Comparison of ENCODE assay signal across 17 cellular contexts in genomic region chr19:15584095-15584494, GRCh38. TPM values are rescaled to one million over a fixed set of nuclear protein-coding genes. Genes with fewer than 3 reads are reported as not detected.
A peak's percentile ranks its signal among the peaks of the same experiment; 100 is the strongest.
DNase-seq lines count a peak whose midpoint lies in the region; ATAC-seq and TF ChIP-seq lines count a peak whose summit lies in the region.
"Had no signal": no experiment of that assay in that cellular context is flagged by ENCODE, and none has a peak within 500 bp of the region (broad histone marks: within the 10 kb centered on the region; RNA-seq: fewer than 3 reads in every experiment).

No MANE protein-coding gene starts in this region.

- no peaks in the 10 kb centered on the region for H3K4me1 Mint-ChIP-seq in T-helper 2 cell treated with Interferon-gamma antibody and Interleukin-4, amounts not matched to agents 5 μg/mL and 100 μg/mL, for 36 hours (ENCODE audit: low read depth)
- H3K4me1 Mint-ChIP-seq in Calu3 (ENCODE audit: low read depth, unreplicated experiment): no peaks in the 10 kb centered on the region
- H3K4me1 Mint-ChIP-seq in activated CD8-positive, alpha-beta T cell treated with anti-CD3 and anti-CD28 coated beads, Interleukin-2, amount 10 ng/mL, durations not matched to agents 7 days and 5 days (ENCODE audit: low read depth): peaks cover 6% of the 10 kb centered on the region
- H3K4me1 Mint-ChIP-seq: activated naive CD4-positive, alpha-beta T cell treated with anti-CD3 and anti-CD28 coated beads, Interleukin-2, amount 50 U/mL, for 24 hours; neural progenitor cell had no signal

- ATAC-seq in activated CD8-positive, alpha-beta T cell treated with anti-CD3 and anti-CD28 coated beads, Interleukin-2, amount 10 ng/mL, durations not matched to agents 7 days and 5 days: no peak

- peaks cover 4% of the 10 kb centered on the region for H3K27me3 Mint-ChIP-seq in T-helper 2 cell treated with Interferon-gamma antibody and Interleukin-4, amounts not matched to agents 5 μg/mL and 100 μg/mL, for 36 hours (ENCODE audit: low read depth)
- peaks cover 34% of the 10 kb centered on the region for H3K27me3 Mint-ChIP-seq in Calu3 (ENCODE audit: unreplicated experiment)
- H3K27me3 Mint-ChIP-seq in activated CD8-positive, alpha-beta T cell treated with anti-CD3 and anti-CD28 coated beads, Interleukin-2, amount 10 ng/mL, durations not matched to agents 7 days and 5 days (ENCODE audit: low read depth): peaks cover 17% of the 10 kb centered on the region

- POLR2A ChIA-PET in activated CD8-positive, alpha-beta T cell treated with anti-CD3 and anti-CD28 coated beads, Interleukin-2, amount 10 ng/mL, durations not matched to agents 7 days and 5 days (lab: Charles Lee): no interaction called here

- DNase-seq in T-helper 2 cell treated with Interferon-gamma antibody and Interleukin-4, amounts not matched to agents 5 μg/mL and 100 μg/mL, for 36 hours (ENCODE audit: low spot score): no peak
- DNase-seq in T-helper 2 cell: no peak
- DNase-seq in Calu3: no peak
- DNase-seq in activated CD8-positive, alpha-beta T cell treated with anti-CD3 and anti-CD28 coated beads, Interleukin-2, amount 10 ng/mL, durations not matched to agents 7 days and 5 days: no peak
- peak; percentile 64 for DNase-seq in mesenteric fat pad (ENCODE audit: low spot score)
- no peak for DNase-seq in cortex of kidney (lab: John Stamatoyannopoulos, UW)
- DNase-seq in DMS79 (lab: John Stamatoyannopoulos, UW): no peak
- DNase-seq in NCI-H146 (lab: John Stamatoyannopoulos, UW): no peak
- DNase-seq: esophagus squamous epithelium had no signal

- no peaks in the 10 kb centered on the region for H3K36me3 Mint-ChIP-seq in T-helper 2 cell treated with Interferon-gamma antibody and Interleukin-4, amounts not matched to agents 5 μg/mL and 100 μg/mL, for 36 hours (ENCODE audit: low read depth)
- H3K36me3 Mint-ChIP-seq in Calu3 (ENCODE audit: insufficient read depth, unreplicated experiment): peaks cover 5% of the 10 kb centered on the region
- no peaks in the 10 kb centered on the region for H3K36me3 Mint-ChIP-seq in activated CD8-positive, alpha-beta T cell treated with anti-CD3 and anti-CD28 coated beads, Interleukin-2, amount 10 ng/mL, durations not matched to agents 7 days and 5 days (ENCODE audit: low read depth)
- H3K36me3 Mint-ChIP-seq: activated naive CD4-positive, alpha-beta T cell treated with anti-CD3 and anti-CD28 coated beads, Interleukin-2, amount 50 U/mL, for 24 hours; IgD-negative memory B cell; neural progenitor cell had no signal

- no peak overlapping the region for H3K27ac Mint-ChIP-seq in T-helper 2 cell treated with Interferon-gamma antibody and Interleukin-4, amounts not matched to agents 5 μg/mL and 100 μg/mL, for 36 hours
- H3K27ac Mint-ChIP-seq in Calu3 (ENCODE audit: unreplicated experiment): no peak overlapping the region
- no peak overlapping the region for H3K27ac Mint-ChIP-seq in activated CD8-positive, alpha-beta T cell treated with anti-CD3 and anti-CD28 coated beads, Interleukin-2, amount 10 ng/mL, durations not matched to agents 7 days and 5 days
- H3K27ac Mint-ChIP-seq: activated CD4-positive, alpha-beta T cell treated with anti-CD3 and anti-CD28 coated beads, Interleukin-2, amount 10 ng/mL, durations not matched to agents 24 days and 14 days; activated naive CD4-positive, alpha-beta T cell treated with anti-CD3 and anti-CD28 coated beads, Interleukin-2, amount 50 U/mL, for 24 hours; IgD-negative memory B cell; neural progenitor cell had no signal

- peak overlapping the region; percentile 46 for H3K4me3 Mint-ChIP-seq in T-helper 2 cell treated with Interferon-gamma antibody and Interleukin-4, amounts not matched to agents 5 μg/mL and 100 μg/mL, for 36 hours
- H3K4me3 Mint-ChIP-seq in Calu3 (ENCODE audit: low read depth, unreplicated experiment): peak overlapping the region; percentile 56
- H3K4me3 Mint-ChIP-seq in activated CD8-positive, alpha-beta T cell treated with anti-CD3 and anti-CD28 coated beads, Interleukin-2, amount 10 ng/mL, durations not matched to agents 7 days and 5 days: peak overlapping the region; percentile 43
- H3K4me3 Mint-ChIP-seq: neural progenitor cell had no signal

- BruUV-seq in Calu3 (replicated peaks; lab: Mats Ljungman, UMichigan): no TSS peak

- CTCF ChIA-PET in Calu3 (lab: Charles Lee): interaction anchor here (0.5 kb wide), 1 partner anchor 607 kb away, joined by 4 read pairs; no protein-coding TSS in a partner anchor
- CTCF ChIA-PET in activated CD8-positive, alpha-beta T cell treated with anti-CD3 and anti-CD28 coated beads, Interleukin-2, amount 10 ng/mL, durations not matched to agents 7 days and 5 days (lab: Charles Lee): no interaction called here

- no peaks in the 10 kb centered on the region for H3K9me3 Mint-ChIP-seq in T-helper 2 cell treated with Interferon-gamma antibody and Interleukin-4, amounts not matched to agents 5 μg/mL and 100 μg/mL, for 36 hours
- no peaks in the 10 kb centered on the region for H3K9me3 Mint-ChIP-seq in Calu3 (ENCODE audit: low read depth, unreplicated experiment)
- no peaks in the 10 kb centered on the region for H3K9me3 Mint-ChIP-seq in activated CD8-positive, alpha-beta T cell treated with anti-CD3 and anti-CD28 coated beads, Interleukin-2, amount 10 ng/mL, durations not matched to agents 7 days and 5 days (ENCODE audit: insufficient read depth)
- H3K9me3 Mint-ChIP-seq: activated CD4-positive, alpha-beta T cell treated with anti-CD3 and anti-CD28 coated beads, Interleukin-2, amount 10 ng/mL, durations not matched to agents 24 days and 14 days; activated naive CD4-positive, alpha-beta T cell treated with anti-CD3 and anti-CD28 coated beads, Interleukin-2, amount 50 U/mL, for 24 hours; IgD-negative memory B cell; neural progenitor cell had no signal

- intact Hi-C loops in Calu3 (cut with micrococcal nuclease; ENCODE audit: unreplicated experiment): no loop called here

- no peak for TF ChIP-seq CTCF in Calu3 (IDR thresholded peaks at IDR 0.05; ENCODE audit: unreplicated experiment)

RNA-seq across cellular contexts. Expression of gene CYP4F8, which starts 30.9 kb away (rescaled TPM):
- not detected in 2 replicates for total RNA-seq in Calu3 (2022)
- not detected for total RNA-seq in activated CD8-positive, alpha-beta T cell treated with anti-CD3 and anti-CD28 coated beads, Interleukin-2, amount 10 ng/mL, durations not matched to agents 7 days and 5 days
- not detected for total RNA-seq in mesenteric fat pad
- total RNA-seq: activated CD4-positive, alpha-beta T cell treated with anti-CD3 and anti-CD28 coated beads, Interleukin-2, amount 10 ng/mL, durations not matched to agents 24 days and 14 days; chondrocyte; esophagus squamous epithelium; G401; MCF 10A; subcutaneous adipose tissue had no signal

RNA-seq across cellular contexts. Expression of gene CYP4F3, which starts 56.6 kb away (rescaled TPM):
- 6.9 and 16.7 TPM in 2 replicates for total RNA-seq in Calu3 (2022)
- not detected for total RNA-seq in activated CD8-positive, alpha-beta T cell treated with anti-CD3 and anti-CD28 coated beads, Interleukin-2, amount 10 ng/mL, durations not matched to agents 7 days and 5 days
- 1.3 TPM for total RNA-seq in mesenteric fat pad
- total RNA-seq: activated CD4-positive, alpha-beta T cell treated with anti-CD3 and anti-CD28 coated beads, Interleukin-2, amount 10 ng/mL, durations not matched to agents 24 days and 14 days; chondrocyte; G401 had no signal
